29 cellular contexts compared by ENCODE assay signal in the genomic region with DNA sequence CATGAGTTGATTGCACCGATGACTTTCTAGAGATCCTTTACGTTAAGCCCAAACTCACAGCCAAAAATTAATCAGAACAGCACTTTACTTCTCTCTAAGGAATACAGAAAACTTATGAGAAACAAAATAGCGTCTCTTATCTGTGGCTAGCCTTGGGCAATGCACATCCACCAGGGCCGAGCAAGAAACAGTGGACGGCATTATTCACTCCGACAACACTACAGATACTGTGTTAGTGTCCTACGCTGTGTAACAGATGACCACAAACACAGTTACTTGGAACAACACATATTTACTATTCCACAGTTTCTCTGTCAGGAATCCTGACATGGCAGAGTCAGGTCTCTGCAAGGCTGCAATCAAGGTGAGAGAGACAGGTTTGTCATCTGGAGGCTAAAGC.
"Had no signal": no experiment of that assay in that cellular context is flagged by ENCODE, and none has a peak within 500 bp of the region (broad histone marks: within the 10 kb centered on the region; RNA-seq: fewer than 3 reads in every experiment).

No MANE protein-coding gene starts in this region.

- H3K4me3 ChIP-seq: adrenal gland, body of pancreas, colonic mucosa, esophagus muscularis mucosa, gastroesophageal sphincter had no signal

- H3K27me3 Mint-ChIP-seq: activated B cell treated with CpG ODN at 0.5 μM for 24 hours; activated CD8-positive, alpha-beta T cell treated with anti-CD3 and anti-CD28 coated beads for 36 hours; activated naive CD4-positive, alpha-beta T cell treated with anti-CD3 and anti-CD28 coated beads, Interleukin-2, amount 50 U/mL, for 24 hours; activated naive CD8-positive, alpha-beta T cell treated with anti-CD3 and anti-CD28 coated beads for 36 hours; T-helper 17 cell had no signal

- H3K4me1 ChIP-seq: adrenal gland, body of pancreas, colonic mucosa, esophagus muscularis mucosa, foreskin keratinocyte, gastroesophageal sphincter had no signal

- H3K4me3 Mint-ChIP-seq: activated B cell treated with CpG ODN at 0.5 μM for 24 hours; activated CD8-positive, alpha-beta T cell treated with anti-CD3 and anti-CD28 coated beads for 36 hours; activated naive CD4-positive, alpha-beta T cell treated with anti-CD3 and anti-CD28 coated beads for 36 hours; activated naive CD4-positive, alpha-beta T cell treated with anti-CD3 and anti-CD28 coated beads, Interleukin-2, amount 50 U/mL, for 24 hours; activated naive CD8-positive, alpha-beta T cell treated with anti-CD3 and anti-CD28 coated beads for 36 hours; activated naive CD8-positive, alpha-beta T cell treated with anti-CD3 and anti-CD28 coated beads, Interleukin-2, amount 50 U/mL, for 24 hours; activated T-helper 1 cell treated with anti-CD3 and anti-CD28 coated beads, Interleukin-12 subunit alpha, Interleukin-12 subunit beta, Interleukin-2, Interleukin-4 antibody, amounts not matched to agents 30 ng/mL and 10 ng/mL and 1 ng/mL, durations not matched to agents 14 hours and 24 hours and 36 hours; T-helper 17 cell; T-helper 2 cell treated with Interferon-gamma antibody and Interleukin-4, amounts not matched to agents 5 μg/mL and 100 μg/mL, for 36 hours had no signal

- H3K27ac Mint-ChIP-seq: activated B cell treated with CpG ODN at 0.5 μM for 24 hours; activated CD8-positive, alpha-beta T cell treated with anti-CD3 and anti-CD28 coated beads for 36 hours; activated naive CD4-positive, alpha-beta T cell treated with anti-CD3 and anti-CD28 coated beads for 36 hours; activated naive CD4-positive, alpha-beta T cell treated with anti-CD3 and anti-CD28 coated beads, Interleukin-2, amount 50 U/mL, for 24 hours; activated naive CD8-positive, alpha-beta T cell treated with anti-CD3 and anti-CD28 coated beads for 36 hours; activated naive CD8-positive, alpha-beta T cell treated with anti-CD3 and anti-CD28 coated beads, Interleukin-2, amount 50 U/mL, for 24 hours; activated T-helper 1 cell treated with anti-CD3 and anti-CD28 coated beads, Interleukin-12 subunit alpha, Interleukin-12 subunit beta, Interleukin-2, Interleukin-4 antibody, amounts not matched to agents 30 ng/mL and 10 ng/mL and 1 ng/mL, durations not matched to agents 14 hours and 24 hours and 36 hours; activated T-helper 2 cell treated with anti-CD3 and anti-CD28 coated beads, Interferon-gamma antibody, Interleukin-2, Interleukin-4, amounts not matched to agents 10 μg/mL and 5 μg/mL and 100 μg/mL, durations not matched to agents 14 hours and 24 hours and 36 hours; T-helper 17 cell; T-helper 2 cell treated with Interferon-gamma antibody and Interleukin-4, amounts not matched to agents 5 μg/mL and 100 μg/mL, for 36 hours had no signal

- H3K4me1 Mint-ChIP-seq: activated B cell treated with CpG ODN at 0.5 μM for 24 hours; activated naive CD4-positive, alpha-beta T cell treated with anti-CD3 and anti-CD28 coated beads, Interleukin-2, amount 50 U/mL, for 24 hours; activated naive CD8-positive, alpha-beta T cell treated with anti-CD3 and anti-CD28 coated beads for 36 hours; activated naive CD8-positive, alpha-beta T cell treated with anti-CD3 and anti-CD28 coated beads, Interleukin-2, amount 50 U/mL, for 24 hours; T-helper 17 cell had no signal

- H3K36me3 Mint-ChIP-seq: activated naive CD4-positive, alpha-beta T cell treated with anti-CD3 and anti-CD28 coated beads, Interleukin-2, amount 50 U/mL, for 24 hours; activated naive CD8-positive, alpha-beta T cell treated with anti-CD3 and anti-CD28 coated beads for 36 hours had no signal

- H3K36me3 ChIP-seq: adrenal gland, colonic mucosa, esophagus muscularis mucosa, gastroesophageal sphincter, WERI-Rb-1 had no signal

- H3K9me3 ChIP-seq: adrenal gland, body of pancreas, colonic mucosa, esophagus muscularis mucosa, gastroesophageal sphincter had no signal

- DNase-seq: activated B cell treated with CpG ODN at 0.5 μM for 24 hours; activated CD4-positive, alpha-beta T cell treated with anti-CD3 and anti-CD28 coated beads for 48 hours; activated CD4-positive, alpha-beta T cell treated with anti-CD3 and anti-CD28 coated beads, Interleukin-2, amount 50 U/mL, for 1 hour; activated CD4-positive, alpha-beta T cell treated with anti-CD3 and anti-CD28 coated beads, Interleukin-2, amount 50 U/mL, for 48 hours; activated CD8-positive, alpha-beta memory T cell treated with anti-CD3 and anti-CD28 coated beads for 24 hours; activated CD8-positive, alpha-beta T cell treated with anti-CD3 and anti-CD28 coated beads for 36 hours; activated effector memory CD4-positive, alpha-beta T cell treated with anti-CD3 and anti-CD28 coated beads, Interleukin-2, amount 50 U/mL, for 16 hours; activated naive CD4-positive, alpha-beta T cell treated with anti-CD3 and anti-CD28 coated beads for 36 hours; activated naive CD8-positive, alpha-beta T cell treated with anti-CD3 and anti-CD28 coated beads for 36 hours; activated naive CD8-positive, alpha-beta T cell treated with anti-CD3 and anti-CD28 coated beads, Interleukin-2, amount 50 U/mL, for 24 hours; activated T-cell treated with anti-CD3 and anti-CD28 coated beads, Interleukin-2, amount 50 U/mL, for 48 hours; adrenal gland; amygdala; aorta; body of pancreas; caudate nucleus; colonic mucosa; effector CD8-positive, alpha-beta T cell; foreskin keratinocyte; T-helper 1 cell; T-helper 17 cell; T1000; WERI-Rb-1 had no signal

- H3K27ac ChIP-seq: adrenal gland, body of pancreas, colonic mucosa, esophagus muscularis mucosa, foreskin keratinocyte, gastroesophageal sphincter, WERI-Rb-1 had no signal

- H3K27me3 ChIP-seq: adrenal gland, body of pancreas, colonic mucosa, esophagus muscularis mucosa, foreskin keratinocyte, gastroesophageal sphincter had no signal

- H3K9me3 Mint-ChIP-seq: activated B cell treated with CpG ODN at 0.5 μM for 24 hours; activated CD8-positive, alpha-beta T cell treated with anti-CD3 and anti-CD28 coated beads for 36 hours; activated naive CD4-positive, alpha-beta T cell treated with anti-CD3 and anti-CD28 coated beads for 36 hours; activated naive CD4-positive, alpha-beta T cell treated with anti-CD3 and anti-CD28 coated beads, Interleukin-2, amount 50 U/mL, for 24 hours; activated naive CD8-positive, alpha-beta T cell treated with anti-CD3 and anti-CD28 coated beads, Interleukin-2, amount 50 U/mL, for 24 hours; activated T-helper 1 cell treated with anti-CD3 and anti-CD28 coated beads, Interleukin-12 subunit alpha, Interleukin-12 subunit beta, Interleukin-2, Interleukin-4 antibody, amounts not matched to agents 30 ng/mL and 10 ng/mL and 1 ng/mL, durations not matched to agents 14 hours and 24 hours and 36 hours; activated T-helper 2 cell treated with anti-CD3 and anti-CD28 coated beads, Interferon-gamma antibody, Interleukin-2, Interleukin-4, amounts not matched to agents 10 μg/mL and 5 μg/mL and 100 μg/mL, durations not matched to agents 14 hours and 24 hours and 36 hours; T-helper 2 cell treated with Interferon-gamma antibody and Interleukin-4, amounts not matched to agents 5 μg/mL and 100 μg/mL, for 36 hours had no signal
